In genomic region chr4:80710748-80711451, GRCh38 we compare ENCODE assay signal across 19 cellular contexts.
"Had no signal": no experiment of that assay in that cellular context is flagged by ENCODE, and none has a peak within 500 bp of the region (broad histone marks: within the 10 kb centered on the region; RNA-seq: fewer than 3 reads in every experiment).

No MANE protein-coding gene starts in this region.

- H3K9me3 ChIP-seq: gastroesophageal sphincter, heart right ventricle, neutrophil, tibial artery had no signal

- H3K27ac Mint-ChIP-seq: activated naive CD8-positive, alpha-beta T cell treated with anti-CD3 and anti-CD28 coated beads, Interleukin-2, amount 10 ng/mL, durations not matched to agents 7 days and 5 days; dendritic cell treated with granulocyte-macrophage colony-stimulating factor and Interleukin-4, amounts not matched to agents 40 ng/mL and 50 ng/mL, for 4 days; naive B cell had no signal

- ATAC-seq: activated T-cell treated with anti-CD3 and anti-CD28 coated beads, Interleukin-2, amount 50 U/mL, for 4 hours; gastroesophageal sphincter; heart right ventricle; left colon had no signal

- H3K9ac ChIP-seq: parathyroid adenoma had no signal

- H3K4me1 ChIP-seq: heart right ventricle, parathyroid adenoma, tibial artery had no signal

- H3K36me3 Mint-ChIP-seq: naive B cell had no signal

- H3K27me3 ChIP-seq: brain microvascular endothelial cell, gastroesophageal sphincter, heart right ventricle, neutrophil, tibial artery had no signal

- DNase-seq: activated CD4-positive, alpha-beta T cell treated with anti-CD3 and anti-CD28 coated beads, Interleukin-2, amount 50 U/mL, for 48 hours; activated effector memory CD4-positive, alpha-beta T cell treated with Interleukin-2 at 50 U/mL for 16 hours; activated naive CD8-positive, alpha-beta T cell treated with anti-CD3 and anti-CD28 coated beads, Interleukin-2, amount 10 ng/mL, durations not matched to agents 7 days and 5 days; activated T-cell treated with anti-CD3 and anti-CD28 coated beads, Interleukin-2, amount 50 U/mL, for 4 hours; brain microvascular endothelial cell; cerebellar nuclear complex; effector memory CD4-positive, alpha-beta T cell; heart right ventricle; left colon; naive B cell; stimulated activated CD4-positive, alpha-beta T cell treated with anti-CD3 and anti-CD28 coated beads, Interleukin-12 subunit alpha, Interleukin-12 subunit beta, amount 100 ng/mL, for 4 hours; stimulated activated CD4-positive, alpha-beta T cell treated with anti-CD3 and anti-CD28 coated beads, Interleukin-2, amount 100 ng/mL, for 24 hours; tibial artery had no signal

- H2AFZ ChIP-seq: parathyroid adenoma had no signal

- H3K4me3 ChIP-seq: gastroesophageal sphincter, heart right ventricle, lung, tibial artery had no signal

- H3K9me3 Mint-ChIP-seq: activated T-cell treated with anti-CD3 and anti-CD28 coated beads, Interleukin-2, amount 50 U/mL, for 4 hours; dendritic cell treated with granulocyte-macrophage colony-stimulating factor and Interleukin-4, amounts not matched to agents 40 ng/mL and 50 ng/mL, for 4 days; naive B cell had no signal

- H3K79me2 ChIP-seq: parathyroid adenoma had no signal

- H3K27ac ChIP-seq: brain microvascular endothelial cell, gastroesophageal sphincter, heart right ventricle, neutrophil, parathyroid adenoma, tibial artery, VCaP had no signal

- H3K36me3 ChIP-seq: brain microvascular endothelial cell, gastroesophageal sphincter, heart right ventricle, neutrophil, tibial artery had no signal

- H3K27me3 Mint-ChIP-seq: activated naive CD8-positive, alpha-beta T cell treated with anti-CD3 and anti-CD28 coated beads, Interleukin-2, amount 10 ng/mL, durations not matched to agents 7 days and 5 days; dendritic cell treated with granulocyte-macrophage colony-stimulating factor and Interleukin-4, amounts not matched to agents 40 ng/mL and 50 ng/mL, for 4 days had no signal

- H3K4me3 Mint-ChIP-seq: activated naive CD8-positive, alpha-beta T cell treated with anti-CD3 and anti-CD28 coated beads, Interleukin-2, amount 10 ng/mL, durations not matched to agents 7 days and 5 days; activated T-cell treated with anti-CD3 and anti-CD28 coated beads, Interleukin-2, amount 50 U/mL, for 4 hours; dendritic cell treated with granulocyte-macrophage colony-stimulating factor and Interleukin-4, amounts not matched to agents 40 ng/mL and 50 ng/mL, for 4 days; naive B cell had no signal

- H3K4me1 Mint-ChIP-seq: naive B cell had no signal
